Comparison of ENCODE assay signal across 9 cellular contexts in the genomic region with DNA sequence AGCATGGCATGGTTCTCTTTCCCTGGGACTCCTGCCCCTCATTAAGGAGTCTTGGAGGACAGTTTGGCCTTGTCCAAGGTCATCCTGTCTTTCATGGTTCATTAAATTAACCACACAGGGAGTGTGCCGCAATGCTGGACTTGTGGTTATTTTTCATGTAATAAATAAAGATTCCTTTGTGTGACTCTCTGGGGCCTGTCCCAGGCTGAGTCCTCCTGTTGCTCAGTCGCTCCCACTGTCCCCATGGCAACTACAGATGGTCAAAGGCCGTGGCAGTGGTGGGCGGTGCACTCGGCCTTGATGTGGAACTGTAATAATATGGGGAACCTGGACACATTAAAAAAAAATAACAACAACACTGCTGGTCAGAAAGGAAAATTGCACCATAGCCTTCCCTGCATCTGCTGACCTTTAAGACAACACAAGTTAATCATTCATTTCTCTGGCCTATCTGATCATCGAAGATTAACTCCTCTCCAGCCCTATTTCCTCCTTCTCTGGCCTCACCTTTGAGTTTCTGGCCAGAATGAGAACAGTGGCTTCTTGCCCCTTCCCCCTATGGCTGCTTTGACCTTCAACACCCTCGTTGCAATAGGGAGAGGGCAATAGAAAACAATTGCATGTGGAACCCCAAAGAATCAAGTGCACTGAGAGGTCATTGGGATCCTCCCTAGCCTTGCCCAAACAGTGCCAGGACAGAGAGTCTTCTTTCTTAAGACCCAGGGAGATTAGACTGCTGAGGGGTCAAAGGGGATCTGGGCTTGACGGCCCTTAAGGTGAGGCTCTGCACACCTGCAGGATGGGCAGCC. TPM values are rescaled to one million over a fixed set of nuclear protein-coding genes. Genes with fewer than 3 reads are reported as not detected.
DNase-seq lines count a peak whose midpoint lies in the region; ATAC-seq and TF ChIP-seq lines count a peak whose summit lies in the region.
"Had no signal": no experiment of that assay in that cellular context is flagged by ENCODE, and none has a peak within 500 bp of the region (broad histone marks: within the 10 kb centered on the region; RNA-seq: fewer than 3 reads in every experiment).

No MANE protein-coding gene starts in this region.

- POLR2A ChIA-PET in activated CD4-positive, alpha-beta T cell treated with anti-CD3 and anti-CD28 coated beads for 36 hours (lab: Charles Lee): interaction anchor here (0.7 kb wide), 1 partner anchor 14 kb away, joined by 3 read pairs; no protein-coding TSS in a partner anchor

- no peaks in the 10 kb centered on the region for H3K79me1 ChIP-seq in mesendoderm (ENCODE audit: low read length)

- H3K4me1 ChIP-seq in SJCRH30 (peaks cover 38% of the 10 kb centered on the region), heart left ventricle (peaks cover 0 to 47% (median 22%) of the 10 kb centered on the region in 12 donors), mesendoderm (ENCODE audit: control insufficient read depth, low read depth, low read length) (peaks cover 5% of the 10 kb centered on the region)

- H3K4me3 ChIP-seq in SJCRH30 (peak overlapping the region; percentile 36), heart left ventricle (no peak overlapping the region), mesendoderm (ENCODE audit: low read length) (no peak overlapping the region)

- no peaks in the 10 kb centered on the region for H3K9me3 ChIP-seq in SJCRH30 (replicated peaks)
- no peaks in the 10 kb centered on the region for H3K9me3 ChIP-seq in heart left ventricle

- H3K36me3 Mint-ChIP-seq in activated CD4-positive, alpha-beta T cell treated with anti-CD3 and anti-CD28 coated beads for 36 hours (ENCODE audit: low read depth): no peaks in the 10 kb centered on the region

- peak overlapping the region; percentile 100 for H3K27ac ChIP-seq in SJCRH30
- peak overlapping the region in 11 of 12 donors; percentile 55 to 83 (median 78) for H3K27ac ChIP-seq in heart left ventricle
- H3K27ac ChIP-seq in mesendoderm (ENCODE audit: low read depth, low read length): no peak overlapping the region

- no peak for TF ChIP-seq POLR2A in heart left ventricle (IDR thresholded peaks at IDR 0.05)

- no peak for TF ChIP-seq CTCF in heart left ventricle (IDR thresholded peaks at IDR 0.05)

- CTCF ChIA-PET in activated CD4-positive, alpha-beta T cell treated with anti-CD3 and anti-CD28 coated beads for 36 hours (lab: Charles Lee): interaction anchor here (1.1 kb wide), 1 partner anchor 60 kb away, joined by 3 read pairs; no protein-coding TSS in a partner anchor

- no peak overlapping the region for H2BK5ac ChIP-seq in mesendoderm (ENCODE audit: low read length)

- in situ Hi-C loops in Caki2 (cut with HindIII; ENCODE audit: low pct_unique_long_range_greater_than_20kb, low sequenced_read_pairs): no loop called here

- H3K4me3 Mint-ChIP-seq in activated CD4-positive, alpha-beta T cell treated with anti-CD3 and anti-CD28 coated beads for 36 hours: no peak overlapping the region

- no peak overlapping the region for H2BK120ac ChIP-seq in mesendoderm (ENCODE audit: low read depth, low read length)

- peak in 3 of 4 donors; percentile 45 to 48 (median 47) for ATAC-seq in heart left ventricle
- ATAC-seq in GM21381 (IDR thresholded peaks at IDR 0.05; ENCODE audit: unreplicated experiment): no peak
- ATAC-seq in HG02588 (IDR thresholded peaks at IDR 0.05; ENCODE audit: unreplicated experiment): no peak
- ATAC-seq in activated CD4-positive, alpha-beta T cell treated with anti-CD3 and anti-CD28 coated beads for 36 hours: no peak

- H3K9ac ChIP-seq in mesendoderm (ENCODE audit: low read length): no peak overlapping the region

- no peak overlapping the region for H3K56ac ChIP-seq in mesendoderm (ENCODE audit: low read length)

- H2BK15ac ChIP-seq in mesendoderm (replicated peaks; ENCODE audit: low read depth): no peak overlapping the region

- H3K4ac ChIP-seq in mesendoderm (ENCODE audit: low read depth, low read length): no peak overlapping the region

- no peak overlapping the region for H2AK5ac ChIP-seq in mesendoderm (ENCODE audit: low read length)

- no peak overlapping the region for H4K5ac ChIP-seq in mesendoderm (ENCODE audit: low read length)

- H3K36me3 ChIP-seq in SJCRH30 (no peaks in the 10 kb centered on the region), heart left ventricle (no peaks in the 10 kb centered on the region), mesendoderm (ENCODE audit: control insufficient read depth, insufficient read depth, low read length) (no peaks in the 10 kb centered on the region)

- no peaks in the 10 kb centered on the region for H3K27me3 Mint-ChIP-seq in activated CD4-positive, alpha-beta T cell treated with anti-CD3 and anti-CD28 coated beads for 36 hours

- peak; percentile 100 for DNase-seq in Caki2 (ENCODE audit: low read depth)
- DNase-seq in SJCRH30: peak; percentile 93 to 95
- peak in 2 of 5 donors; percentile 45 to 65 for DNase-seq in heart left ventricle
- DNase-seq in pons (ENCODE audit: low spot score): peak; percentile 57
- DNase-seq in activated CD4-positive, alpha-beta T cell treated with anti-CD3 and anti-CD28 coated beads for 36 hours: no peak
- DNase-seq in mesendoderm: no peak
- DNase-seq: DMS79 treated with DMSO at 0.1 percent for 48 hours had no signal

- intact Hi-C loops in heart left ventricle (cut with DNase I): no loop called here
- intact Hi-C loops in activated CD4-positive, alpha-beta T cell treated with anti-CD3 and anti-CD28 coated beads for 36 hours (cut with DNase I, micrococcal nuclease): no loop called here

- H3K4me2 ChIP-seq in mesendoderm (ENCODE audit: low read length): no peak overlapping the region

- WGBS in heart left ventricle, 4 donors: 81 to 88% (median 84%) methylated on average over 8 of the region's 8 CpGs
- whole genome bisulfite sequencing in mesendoderm (ENCODE audit: extremely low coverage, insufficient coverage, low lambda C conversion rate): no CpG with 5 or more reads among the region's 8 CpGs

- H3K18ac ChIP-seq in mesendoderm (ENCODE audit: low read length): no peak overlapping the region

- H4K8ac ChIP-seq in mesendoderm (ENCODE audit: low read depth, low read length): no peak overlapping the region

- H3K23ac ChIP-seq in mesendoderm (ENCODE audit: low read length): no peak overlapping the region

- H3K27ac Mint-ChIP-seq in activated CD4-positive, alpha-beta T cell treated with anti-CD3 and anti-CD28 coated beads for 36 hours: no peak overlapping the region

- H3K79me2 ChIP-seq in mesendoderm (ENCODE audit: control insufficient read depth, insufficient read depth, low read length): no peaks in the 10 kb centered on the region

- H3K27me3 ChIP-seq in SJCRH30: no peaks in the 10 kb centered on the region
- no peaks in the 10 kb centered on the region for H3K27me3 ChIP-seq in heart left ventricle
- H3K27me3 ChIP-seq in mesendoderm (ENCODE audit: insufficient read depth, low read length, poor library complexity): no peaks in the 10 kb centered on the region

- peaks cover 16% of the 10 kb centered on the region for H3K4me1 Mint-ChIP-seq in activated CD4-positive, alpha-beta T cell treated with anti-CD3 and anti-CD28 coated beads for 36 hours

- no peaks in the 10 kb centered on the region for H3K9me3 Mint-ChIP-seq in activated CD4-positive, alpha-beta T cell treated with anti-CD3 and anti-CD28 coated beads for 36 hours (ENCODE audit: low read depth)

RNA-seq across cellular contexts. Expression of a gene that starts 44.7 kb away (rescaled TPM):
- 27.0 and 53.8 TPM in 2 replicates for total RNA-seq in Caki2 (2014; rRNA removed; shearing (Covaris generic); ENCODE audit: low replicate concordance)
- 1.5 and 2.1 TPM in 2 replicates for total RNA-seq in SJCRH30 (2014; rRNA removed; shearing (Covaris generic))
- total RNA-seq in heart left ventricle: 10 to 100 TPM in 1 of 9 donors, 1 to 10 TPM in 5, under 1 TPM in 3; 0.65 to 23.4 (median 1.9) TPM
- 1 to 10 TPM in 1 of 2 donors, under 1 TPM in 1; 0.99 to 1.6 TPM for polyA plus RNA-seq in heart left ventricle
- 100 to 1,000 TPM; 232 to 274 TPM for total RNA-seq in activated CD4-positive, alpha-beta T cell treated with anti-CD3 and anti-CD28 coated beads for 36 hours
- polyA plus RNA-seq in mesendoderm (2013, experiment 1 of 2): 0.87 TPM
- 0.90 TPM for polyA plus RNA-seq in mesendoderm (2013, experiment 2 of 2)

Comparison
In these comparisons a context has a peak if more than half of its experiments do, and no peak if none do; other contexts are left out.
1. DNase-seq: peak in Caki2 (single experiment), SJCRH30 (2 of 2) and pons (single experiment); none in activated CD4-positive, alpha-beta T cell treated with anti-CD3 and anti-CD28 coated beads for 36 hours (single experiment) and mesendoderm (single experiment).
2. ATAC-seq: peak in heart left ventricle (3 of 4); none in GM21381 (single experiment), HG02588 (single experiment) and activated CD4-positive, alpha-beta T cell treated with anti-CD3 and anti-CD28 coated beads for 36 hours (single experiment).